Comparison of ENCODE assay signal across 1 cellular context in genomic region chr4:141702472-141703182, GRCh38.
TF ChIP-seq lines count a peak whose summit lies in the region.

No MANE protein-coding gene starts in this region.

TF ChIP-seq in GM23338, 12 proteins besides CTCF, POLR2A, EP300 and RAD21 (continued from another document):
- no peak for TF ChIP-seq ZNF462 (CRISPR knock-in tag; IDR thresholded peaks at IDR 0.05)
